ENCODE assay signal across 11 cellular contexts in genomic region chr6:161406633-161407032, GRCh38.
DNase-seq lines count a peak whose midpoint lies in the region; ATAC-seq, FAIRE-seq and TF ChIP-seq lines count a peak whose summit lies in the region.
"Had no signal": no experiment of that assay in that cellular context is flagged by ENCODE, and none has a peak within 500 bp of the region (broad histone marks: within the 10 kb centered on the region; RNA-seq: fewer than 3 reads in every experiment).

No MANE protein-coding gene starts in this region.

- DNase-seq in activated CD4-positive, alpha-beta T cell treated with anti-CD3 and anti-CD28 coated beads for 48 hours = peak; percentile 5
- no peak for DNase-seq in activated CD4-positive, alpha-beta T cell treated with anti-CD3 and anti-CD28 coated beads, Interleukin-2, amount 50 U/mL, for 48 hours
- DNase-seq in SJCRH30 (peak; percentile 51 to 66), fibroblast of the aortic adventitia (ENCODE audit: low read depth) (peak; percentile 81), urothelium cell line (ENCODE audit: low spot score) (peak; percentile 27), NCI-H1092 treated with DMSO at 0.1 percent for 48 hours (lab: John Stamatoyannopoulos, UW) (no peak)
- DNase-seq: Kasumi-1, upper lobe of right lung had no signal

- no peaks in the 10 kb centered on the region for H3K27me3 ChIP-seq in SJCRH30
- H3K27me3 ChIP-seq: upper lobe of right lung had no signal

- no peak for TF ChIP-seq CTCF in fibroblast of the aortic adventitia (IDR thresholded peaks at IDR 0.05; ENCODE audit: insufficient read depth, low read length)

- peaks cover 20% of the 10 kb centered on the region for H3K4me1 ChIP-seq in SJCRH30
- H3K4me1 ChIP-seq: upper lobe of right lung had no signal

- FAIRE-seq in urothelium cell line (lab: Jason Lieb, UNC) = no peak

- H3K4me3 ChIP-seq in SJCRH30 (no peak overlapping the region), fibroblast of the aortic adventitia (ENCODE audit: low read depth, low read length) (no peak overlapping the region)
- H3K4me3 ChIP-seq: upper lobe of right lung had no signal

- ATAC-seq in HG03469 (IDR thresholded peaks at IDR 0.05; ENCODE audit: unreplicated experiment) (no peak), GM18858 (IDR thresholded peaks at IDR 0.05; ENCODE audit: unreplicated experiment) (no peak)
- ATAC-seq: upper lobe of right lung had no signal

- H3K27ac ChIP-seq in SJCRH30 = peak overlapping the region; percentile 70
- H3K27ac ChIP-seq: C4-2B, upper lobe of right lung had no signal

- no peaks in the 10 kb centered on the region for H3K36me3 ChIP-seq in SJCRH30
- H3K36me3 ChIP-seq: upper lobe of right lung had no signal

- 0 out of 2 replicates have a peak, but pooled peaks cover 2% of the 10 kb centered on the region for H3K9me3 ChIP-seq in SJCRH30 (replicated peaks)
- H3K9me3 ChIP-seq: upper lobe of right lung had no signal

Comparison
In these comparisons a context has a peak if more than half of its experiments do, and no peak if none do; other contexts are left out.
1. DNase-seq: peak in activated CD4-positive, alpha-beta T cell treated with anti-CD3 and anti-CD28 coated beads for 48 hours (single experiment), SJCRH30 (2 of 2), fibroblast of the aortic adventitia (single experiment) and urothelium cell line (single experiment); none in activated CD4-positive, alpha-beta T cell treated with anti-CD3 and anti-CD28 coated beads, Interleukin-2, amount 50 U/mL, for 48 hours (0 of 2) and NCI-H1092 treated with DMSO at 0.1 percent for 48 hours (single experiment).